Comparison of ENCODE assay signal across 17 cellular contexts in genomic region chr6:141088171-141088570, GRCh38.
"Had no signal": no experiment of that assay in that cellular context is flagged by ENCODE, and none has a peak within 500 bp of the region (broad histone marks: within the 10 kb centered on the region; RNA-seq: fewer than 3 reads in every experiment).

No MANE protein-coding gene starts in this region.

- DNase-seq: effector CD8-positive, alpha-beta T cell; foreskin fibroblast; glutamatergic neuron; immature natural killer cell; kidney; left cardiac atrium; left ventricle myocardium superior; mesendoderm; naive B cell; small intestine; stimulated activated CD4-positive, alpha-beta T cell treated with anti-CD3 and anti-CD28 coated beads, Interleukin-2, amount 100 ng/mL, for 48 hours; stimulated activated naive CD4-positive, alpha-beta T cell treated with Interleukin-2 at 50 U/mL for 16 hours; uterus had no signal

- H3K9me3 ChIP-seq: gastroesophageal sphincter, right atrium auricular region, uterus had no signal

- H3K36me3 ChIP-seq: gastroesophageal sphincter, right atrium auricular region, uterus had no signal

- ATAC-seq: esophagus mucosa, gastroesophageal sphincter, left cardiac atrium, left ventricle myocardium superior had no signal

- H3K27ac ChIP-seq: coronary artery, gastroesophageal sphincter, right atrium auricular region, uterus had no signal

- H3K4me1 ChIP-seq: gastroesophageal sphincter, right atrium auricular region, uterus had no signal

- H3K4me3 ChIP-seq: coronary artery, gastroesophageal sphincter, right atrium auricular region, uterus had no signal

- H3K27me3 ChIP-seq: gastroesophageal sphincter, right atrium auricular region, uterus had no signal
